In the genomic region with DNA sequence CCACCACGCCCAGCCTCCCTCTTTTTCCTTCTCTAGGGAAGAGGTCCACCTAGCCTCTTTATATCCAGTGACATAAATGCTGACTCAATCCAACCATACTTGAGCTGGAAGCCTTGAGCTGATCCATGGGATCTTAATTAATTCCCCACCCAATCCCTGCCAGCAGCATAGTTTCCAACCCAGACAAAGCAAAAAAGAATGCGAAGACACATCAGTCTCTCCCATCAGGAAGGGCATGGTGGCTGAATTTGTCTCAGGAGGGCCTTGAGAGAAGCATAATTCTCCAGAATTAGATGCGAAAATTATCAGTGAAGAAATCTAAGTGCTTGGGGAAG, we compare ENCODE assay signal across 1 cellular context.
TF ChIP-seq lines count a peak whose summit lies in the region.

No MANE protein-coding gene starts in this region.

TF ChIP-seq in WTC11, 78 proteins besides CTCF, POLR2A, EP300 and RAD21 (continued from another document):
- TF ChIP-seq, protein P1, sequence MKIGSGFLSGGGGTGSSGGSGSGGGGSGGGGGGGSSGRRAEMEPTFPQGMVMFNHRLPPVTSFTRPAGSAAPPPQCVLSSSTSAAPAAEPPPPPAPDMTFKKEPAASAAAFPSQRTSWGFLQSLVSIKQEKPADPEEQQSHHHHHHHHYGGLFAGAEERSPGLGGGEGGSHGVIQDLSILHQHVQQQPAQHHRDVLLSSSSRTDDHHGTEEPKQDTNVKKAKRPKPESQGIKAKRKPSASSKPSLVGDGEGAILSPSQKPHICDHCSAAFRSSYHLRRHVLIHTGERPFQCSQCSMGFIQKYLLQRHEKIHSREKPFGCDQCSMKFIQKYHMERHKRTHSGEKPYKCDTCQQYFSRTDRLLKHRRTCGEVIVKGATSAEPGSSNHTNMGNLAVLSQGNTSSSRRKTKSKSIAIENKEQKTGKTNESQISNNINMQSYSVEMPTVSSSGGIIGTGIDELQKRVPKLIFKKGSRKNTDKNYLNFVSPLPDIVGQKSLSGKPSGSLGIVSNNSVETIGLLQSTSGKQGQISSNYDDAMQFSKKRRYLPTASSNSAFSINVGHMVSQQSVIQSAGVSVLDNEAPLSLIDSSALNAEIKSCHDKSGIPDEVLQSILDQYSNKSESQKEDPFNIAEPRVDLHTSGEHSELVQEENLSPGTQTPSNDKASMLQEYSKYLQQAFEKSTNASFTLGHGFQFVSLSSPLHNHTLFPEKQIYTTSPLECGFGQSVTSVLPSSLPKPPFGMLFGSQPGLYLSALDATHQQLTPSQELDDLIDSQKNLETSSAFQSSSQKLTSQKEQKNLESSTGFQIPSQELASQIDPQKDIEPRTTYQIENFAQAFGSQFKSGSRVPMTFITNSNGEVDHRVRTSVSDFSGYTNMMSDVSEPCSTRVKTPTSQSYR (CRISPR knock-in tag; IDR thresholded peaks at IDR 0.05) = no peak
- TF ChIP-seq, protein P2, sequence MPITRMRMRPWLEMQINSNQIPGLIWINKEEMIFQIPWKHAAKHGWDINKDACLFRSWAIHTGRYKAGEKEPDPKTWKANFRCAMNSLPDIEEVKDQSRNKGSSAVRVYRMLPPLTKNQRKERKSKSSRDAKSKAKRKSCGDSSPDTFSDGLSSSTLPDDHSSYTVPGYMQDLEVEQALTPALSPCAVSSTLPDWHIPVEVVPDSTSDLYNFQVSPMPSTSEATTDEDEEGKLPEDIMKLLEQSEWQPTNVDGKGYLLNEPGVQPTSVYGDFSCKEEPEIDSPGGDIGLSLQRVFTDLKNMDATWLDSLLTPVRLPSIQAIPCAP (CRISPR knock-in tag; IDR thresholded peaks at IDR 0.05) = no peak
- TF ChIP-seq, protein P3, sequence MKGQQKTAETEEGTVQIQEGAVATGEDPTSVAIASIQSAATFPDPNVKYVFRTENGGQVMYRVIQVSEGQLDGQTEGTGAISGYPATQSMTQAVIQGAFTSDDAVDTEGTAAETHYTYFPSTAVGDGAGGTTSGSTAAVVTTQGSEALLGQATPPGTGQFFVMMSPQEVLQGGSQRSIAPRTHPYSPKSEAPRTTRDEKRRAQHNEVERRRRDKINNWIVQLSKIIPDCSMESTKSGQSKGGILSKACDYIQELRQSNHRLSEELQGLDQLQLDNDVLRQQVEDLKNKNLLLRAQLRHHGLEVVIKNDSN (CRISPR knock-in tag; IDR thresholded peaks at IDR 0.05) = no peak
- TF ChIP-seq ZNF317 (CRISPR knock-in tag; IDR thresholded peaks at IDR 0.05; ENCODE audit: borderline replicate concordance, low read depth) (no peak), ATF1 (CRISPR knock-in tag; IDR thresholded peaks at IDR 0.05) (no peak), GRHL2 (CRISPR knock-in tag; IDR thresholded peaks at IDR 0.05; ENCODE audit: insufficient replicate concordance, severe bottlenecking) (no peak), ZNF423 (CRISPR knock-in tag; IDR thresholded peaks at IDR 0.05) (no peak), KAT7 (CRISPR knock-in tag; IDR thresholded peaks at IDR 0.05; ENCODE audit: borderline replicate concordance) (no peak), ZNF138 (CRISPR knock-in tag; conservative IDR thresholded peaks at IDR 0.05) (no peak), CREM (CRISPR knock-in tag; IDR thresholded peaks at IDR 0.05) (no peak)
- TF ChIP-seq, protein P4, sequence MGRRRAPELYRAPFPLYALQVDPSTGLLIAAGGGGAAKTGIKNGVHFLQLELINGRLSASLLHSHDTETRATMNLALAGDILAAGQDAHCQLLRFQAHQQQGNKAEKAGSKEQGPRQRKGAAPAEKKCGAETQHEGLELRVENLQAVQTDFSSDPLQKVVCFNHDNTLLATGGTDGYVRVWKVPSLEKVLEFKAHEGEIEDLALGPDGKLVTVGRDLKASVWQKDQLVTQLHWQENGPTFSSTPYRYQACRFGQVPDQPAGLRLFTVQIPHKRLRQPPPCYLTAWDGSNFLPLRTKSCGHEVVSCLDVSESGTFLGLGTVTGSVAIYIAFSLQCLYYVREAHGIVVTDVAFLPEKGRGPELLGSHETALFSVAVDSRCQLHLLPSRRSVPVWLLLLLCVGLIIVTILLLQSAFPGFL (CRISPR knock-in tag; IDR thresholded peaks at IDR 0.05; ENCODE audit: borderline replicate concordance) = no peak
